13 cellular contexts compared by ENCODE assay signal in genomic region chr12:109720152-109720855, GRCh38. TPM values are rescaled to one million over a fixed set of nuclear protein-coding genes. Genes with fewer than 3 reads are reported as not detected.
DNase-seq lines count a peak whose midpoint lies in the region; ATAC-seq and TF ChIP-seq lines count a peak whose summit lies in the region.
"Had no signal": no experiment of that assay in that cellular context is flagged by ENCODE, and none has a peak within 500 bp of the region (broad histone marks: within the 10 kb centered on the region; RNA-seq: fewer than 3 reads in every experiment).

No MANE protein-coding gene starts in this region.

- no peaks in the 10 kb centered on the region for H4K20me1 ChIP-seq in neural cell (ENCODE audit: insufficient read depth)

- H3K27me3 ChIP-seq in neural cell (ENCODE audit: insufficient read depth, low read depth, low read length): no peaks in the 10 kb centered on the region
- H3K27me3 ChIP-seq: colonic mucosa, Peyer's patch had no signal

- peak overlapping the region; percentile 90 for H3K4me3 ChIP-seq in neural cell (ENCODE audit: low read length)
- H3K4me3 ChIP-seq: colonic mucosa, Peyer's patch had no signal

- H3K27ac Mint-ChIP-seq in endothelial cell (ENCODE audit: unreplicated experiment): no peak overlapping the region
- no peak overlapping the region for H3K27ac Mint-ChIP-seq in activated naive CD4-positive, alpha-beta T cell treated with anti-CD3 and anti-CD28 coated beads, Interleukin-2, amount 10 ng/mL, durations not matched to agents 7 days and 5 days
- H3K27ac Mint-ChIP-seq: activated naive CD4-positive, alpha-beta T cell treated with anti-CD3 and anti-CD28 coated beads for 36 hours; natural killer cell had no signal

- no peak overlapping the region for H3K4me2 ChIP-seq in neural cell (ENCODE audit: low read length)

- H3K36me3 Mint-ChIP-seq in endothelial cell (ENCODE audit: low read depth, unreplicated experiment): peaks cover 5% of the 10 kb centered on the region
- no peaks in the 10 kb centered on the region for H3K36me3 Mint-ChIP-seq in activated naive CD4-positive, alpha-beta T cell treated with anti-CD3 and anti-CD28 coated beads, Interleukin-2, amount 10 ng/mL, durations not matched to agents 7 days and 5 days
- H3K36me3 Mint-ChIP-seq: natural killer cell had no signal

- H3K79me2 ChIP-seq in neural cell (replicated peaks; ENCODE audit: insufficient read depth, low read length): peaks cover 74% of the 10 kb centered on the region

- peaks cover 59% of the 10 kb centered on the region for H3K4me1 Mint-ChIP-seq in endothelial cell (ENCODE audit: unreplicated experiment)
- peaks cover under 1% of the 10 kb centered on the region for H3K4me1 Mint-ChIP-seq in activated naive CD4-positive, alpha-beta T cell treated with anti-CD3 and anti-CD28 coated beads, Interleukin-2, amount 10 ng/mL, durations not matched to agents 7 days and 5 days

- H3K4me3 Mint-ChIP-seq in endothelial cell (ENCODE audit: unreplicated experiment): peak overlapping the region; percentile 35
- no peak overlapping the region for H3K4me3 Mint-ChIP-seq in activated naive CD4-positive, alpha-beta T cell treated with anti-CD3 and anti-CD28 coated beads, Interleukin-2, amount 10 ng/mL, durations not matched to agents 7 days and 5 days
- H3K4me3 Mint-ChIP-seq: activated naive CD4-positive, alpha-beta T cell treated with anti-CD3 and anti-CD28 coated beads for 36 hours; natural killer cell had no signal

- no peaks in the 10 kb centered on the region for H3K9me3 ChIP-seq in neural cell (ENCODE audit: low read length)
- H3K9me3 ChIP-seq: colonic mucosa, Peyer's patch had no signal

- DNase-seq in NCI-H446 (lab: John Stamatoyannopoulos, UW) (peak; percentile 42 to 82), endothelial cell (ENCODE audit: low spot score) (no peak)
- no peak for DNase-seq in activated naive CD4-positive, alpha-beta T cell treated with anti-CD3 and anti-CD28 coated beads, Interleukin-2, amount 10 ng/mL, durations not matched to agents 7 days and 5 days
- DNase-seq: activated CD4-positive, alpha-beta T cell treated with anti-CD3 and anti-CD28 coated beads, Interleukin-2, amount 50 U/mL, for 4 hours; activated naive CD4-positive, alpha-beta T cell treated with anti-CD3 and anti-CD28 coated beads for 36 hours; colonic mucosa; natural killer cell; Peyer's patch had no signal

- no peak for ATAC-seq in GM19395 (IDR thresholded peaks at IDR 0.05; ENCODE audit: unreplicated experiment)
- no peak for ATAC-seq in HG03520 (IDR thresholded peaks at IDR 0.05; ENCODE audit: unreplicated experiment)
- no peak for ATAC-seq in HG03460 (IDR thresholded peaks at IDR 0.05; ENCODE audit: unreplicated experiment)
- ATAC-seq: natural killer cell had no signal

- H3K27me3 Mint-ChIP-seq in endothelial cell (ENCODE audit: unreplicated experiment): peaks cover 13% of the 10 kb centered on the region
- peaks cover 51% of the 10 kb centered on the region for H3K27me3 Mint-ChIP-seq in activated naive CD4-positive, alpha-beta T cell treated with anti-CD3 and anti-CD28 coated beads, Interleukin-2, amount 10 ng/mL, durations not matched to agents 7 days and 5 days

- peak overlapping the region; percentile 9 for H3K9ac ChIP-seq in neural cell (ENCODE audit: low read length)

- no peak for TF ChIP-seq RAD21 in neural cell (conservative IDR thresholded peaks at IDR 0.05)

- TF ChIP-seq CTCF in 22Rv1 (IDR thresholded peaks at IDR 0.05): no peak
- no peak for TF ChIP-seq CTCF in endothelial cell (IDR thresholded peaks at IDR 0.05; ENCODE audit: unreplicated experiment)
- no peak for TF ChIP-seq CTCF in neural cell (IDR thresholded peaks at IDR 0.05; ENCODE audit: poor library complexity, severe bottlenecking)

- no peaks in the 10 kb centered on the region for H3K9me3 Mint-ChIP-seq in endothelial cell (ENCODE audit: unreplicated experiment)
- H3K9me3 Mint-ChIP-seq in activated naive CD4-positive, alpha-beta T cell treated with anti-CD3 and anti-CD28 coated beads, Interleukin-2, amount 10 ng/mL, durations not matched to agents 7 days and 5 days: no peaks in the 10 kb centered on the region
- H3K9me3 Mint-ChIP-seq: activated naive CD4-positive, alpha-beta T cell treated with anti-CD3 and anti-CD28 coated beads for 36 hours; natural killer cell had no signal

- no peaks in the 10 kb centered on the region for H3K9me2 ChIP-seq in neural cell (ENCODE audit: insufficient read depth, low read length)

- TF ChIP-seq EP300 in neural cell (conservative IDR thresholded peaks at IDR 0.05; ENCODE audit: poor library complexity, severe bottlenecking): no peak

- no peaks in the 10 kb centered on the region for H3F3A ChIP-seq in neural cell (ENCODE audit: insufficient read depth, low read length, poor library complexity, severe bottlenecking)

- H3K27ac ChIP-seq in 22Rv1 (peak overlapping the region; percentile 17), neural cell (ENCODE audit: low read length) (no peak overlapping the region)
- H3K27ac ChIP-seq: colonic mucosa had no signal

- CTCF ChIA-PET in activated naive CD4-positive, alpha-beta T cell treated with anti-CD3 and anti-CD28 coated beads, Interleukin-2, amount 10 ng/mL, durations not matched to agents 7 days and 5 days (lab: Charles Lee): interaction anchor here (2.6 kb wide), 1 partner anchor 123 kb away, joined by 7 read pairs; no protein-coding TSS in a partner anchor

- no peak overlapping the region for H2AFZ ChIP-seq in neural cell (ENCODE audit: low read depth, low read length)

- no peaks in the 10 kb centered on the region for H3K36me3 ChIP-seq in neural cell (ENCODE audit: insufficient read depth, low read length)
- H3K36me3 ChIP-seq: colonic mucosa, Peyer's patch had no signal

TF ChIP-seq in neural cell, 6 proteins besides CTCF, POLR2A, EP300 and RAD21:
- no peak for TF ChIP-seq MXI1 (conservative IDR thresholded peaks at IDR 0.05; ENCODE audit: poor library complexity, severe bottlenecking)
- TF ChIP-seq TAF1 (IDR thresholded peaks at IDR 0.05; ENCODE audit: low read depth): no peak
- no peak for TF ChIP-seq EZH2 (IDR thresholded peaks at IDR 0.05; ENCODE audit: borderline replicate concordance, insufficient read depth, low read length, poor library complexity, severe bottlenecking)
- no peak for TF ChIP-seq SMC3 (conservative IDR thresholded peaks at IDR 0.05; ENCODE audit: poor library complexity)
- no peak for TF ChIP-seq POLR2AphosphoS5 (IDR thresholded peaks at IDR 0.05)
- TF ChIP-seq REST (IDR thresholded peaks at IDR 0.05; ENCODE audit: borderline replicate concordance): no peak

RNA-seq across cellular contexts. Expression of gene FAM222A, which starts 6.7 kb away (rescaled TPM):
- 14.2 TPM for total RNA-seq in endothelial cell (ENCODE audit: unreplicated experiment)
- 6.4 and 8.5 TPM in 2 replicates for polyA plus RNA-seq in neural cell
- 14.9 and 15.6 TPM in 2 replicates for polyA minus RNA-seq in neural cell

Comparison
In these comparisons a context has a peak if more than half of its experiments do, and no peak if none do; other contexts are left out.
1. DNase-seq: peak in NCI-H446 (2 of 2); none in endothelial cell (single experiment) and activated naive CD4-positive, alpha-beta T cell treated with anti-CD3 and anti-CD28 coated beads, Interleukin-2, amount 10 ng/mL, durations not matched to agents 7 days and 5 days (single experiment).